Comparison of ENCODE assay signal across 8 cellular contexts in the genomic region with DNA sequence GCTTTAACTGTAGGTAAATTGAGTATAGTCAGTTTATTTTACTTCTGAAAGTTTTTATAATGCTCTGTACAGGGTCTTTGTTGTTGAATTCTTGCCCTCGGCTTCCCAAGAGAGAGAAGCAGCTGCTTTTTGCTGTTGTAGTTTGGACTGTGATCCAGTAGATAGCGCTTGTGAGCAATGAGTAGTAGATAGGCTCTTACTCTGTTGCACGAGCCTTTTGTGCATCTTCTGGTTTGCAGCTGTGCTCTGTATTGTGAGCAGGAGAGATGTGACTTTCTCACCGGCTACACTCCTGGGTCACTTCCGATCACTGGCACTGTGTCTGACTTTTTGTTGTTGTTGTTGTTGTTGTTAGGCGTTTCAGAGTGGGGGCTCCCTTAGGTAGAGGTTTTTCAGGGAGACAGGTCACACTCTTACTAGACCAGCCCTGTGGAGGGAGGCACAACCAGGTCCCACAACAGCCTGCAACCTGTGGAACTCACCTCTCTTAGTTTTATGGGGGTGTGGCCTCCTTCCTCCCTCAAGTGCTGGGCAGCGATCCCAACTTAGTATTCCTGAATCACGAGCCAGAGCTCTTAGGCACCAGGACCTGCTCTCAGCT.
A peak's percentile ranks its signal among the peaks of the same experiment; 100 is the strongest.
DNase-seq lines count a peak whose midpoint lies in the region; ATAC-seq and FAIRE-seq lines count a peak whose summit lies in the region.

No MANE protein-coding gene starts in this region.

- intact Hi-C loops in posterior cingulate gyrus (cut with DNase I) = no loop called here

- ATAC-seq in GM19468 (IDR thresholded peaks at IDR 0.05; ENCODE audit: extremely low read depth, unreplicated experiment) = peak; percentile 90
- ATAC-seq in HG03460 (IDR thresholded peaks at IDR 0.05; ENCODE audit: unreplicated experiment) = peak; percentile 81

- DNase-seq in DMS153 treated with DMSO at 0.1 percent for 48 hours (lab: John Stamatoyannopoulos, UW; ENCODE audit: unreplicated experiment) (peak; percentile 1), SK-N-DZ (ENCODE audit: low spot score) (peak; percentile 52), posterior cingulate gyrus (no peak), AG08396 (ENCODE audit: low spot score) (no peak)
- DNase-seq in activated T-cell treated with anti-CD3 and anti-CD28 coated beads, Interleukin-2, amount 50 U/mL, for 1 hour = no peak

- FAIRE-seq in islet of Langerhans (lab: Jason Lieb, UNC) = peak; percentile 45

Comparison
In these comparisons a context has a peak if more than half of its experiments do, and no peak if none do; other contexts are left out.
1. DNase-seq: peak in DMS153 treated with DMSO at 0.1 percent for 48 hours (single experiment) and SK-N-DZ (single experiment); none in posterior cingulate gyrus (0 of 10), AG08396 (single experiment) and activated T-cell treated with anti-CD3 and anti-CD28 coated beads, Interleukin-2, amount 50 U/mL, for 1 hour (single experiment).